10 cellular contexts compared by ENCODE assay signal in the genomic region with DNA sequence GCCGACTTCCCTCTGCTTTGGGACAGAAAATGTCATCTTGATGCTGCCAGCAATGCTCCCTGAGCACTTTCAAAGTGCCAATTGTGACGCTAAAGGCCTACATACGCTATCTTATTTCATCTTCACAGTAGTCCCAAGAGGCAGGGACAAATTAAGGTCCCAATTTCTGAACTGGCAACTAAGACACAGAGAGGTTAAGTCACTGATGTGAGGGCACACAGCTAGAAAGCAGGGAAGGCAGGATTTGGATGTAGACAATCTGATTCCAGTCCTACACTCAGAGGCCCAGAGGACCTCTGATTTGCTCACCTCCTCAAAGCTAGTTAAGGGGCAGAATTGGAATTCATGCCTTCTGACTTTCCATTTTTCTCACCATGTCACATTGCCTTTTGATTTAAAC.
"Had no signal": no experiment of that assay in that cellular context is flagged by ENCODE, and none has a peak within 500 bp of the region (broad histone marks: within the 10 kb centered on the region; RNA-seq: fewer than 3 reads in every experiment).

No MANE protein-coding gene starts in this region.

- H3K4me3 Mint-ChIP-seq: H9, HFFc6 had no signal

- H3K9ac ChIP-seq: GM23248 had no signal

- H3K4me1 Mint-ChIP-seq: H9 had no signal

- DNase-seq: GM23248, GOT3, H7, H9, HCEC 1CT, HFFc6 had no signal

- ATAC-seq: HCT116 had no signal

- H3K4me3 ChIP-seq: GM23248, HAP-1 had no signal

- H2AFZ ChIP-seq: GM23248 had no signal

- H3K27ac ChIP-seq: GM23248 had no signal

- H3K4me1 ChIP-seq: HAP-1 had no signal

- FAIRE-seq: H1, H54 had no signal

- H3K36me3 ChIP-seq: HAP-1 had no signal

- H3K27ac Mint-ChIP-seq: HFFc6 had no signal

- H3K9me3 ChIP-seq: HAP-1 had no signal

- H3K9me3 Mint-ChIP-seq: H9 had no signal
